Comparison of ENCODE assay signal across 10 cellular contexts in genomic region chr15:46304320-46304719, GRCh38.
A peak's percentile ranks its signal among the peaks of the same experiment; 100 is the strongest.
DNase-seq lines count a peak whose midpoint lies in the region; FAIRE-seq and TF ChIP-seq lines count a peak whose summit lies in the region.
"Had no signal": no experiment of that assay in that cellular context is flagged by ENCODE, and none has a peak within 500 bp of the region (broad histone marks: within the 10 kb centered on the region; RNA-seq: fewer than 3 reads in every experiment).

No MANE protein-coding gene starts in this region.

- DNase-seq in COLO668 (lab: John Stamatoyannopoulos, UW; ENCODE audit: unreplicated experiment) (peak; percentile 2), GM23248 (peak; percentile 10), SHP77 treated with DMSO at 0.1 percent for 48 hours (lab: John Stamatoyannopoulos, UW) (peak; percentile 23), iPS-NIHi11 (ENCODE audit: low spot score) (peak; percentile 47), OCI-M2 (lab: John Stamatoyannopoulos, UW; ENCODE audit: unreplicated experiment) (no peak), GM12892 (ENCODE audit: insufficient read length) (no peak), Kasumi-1 (lab: John Stamatoyannopoulos, UW) (no peak)
- DNase-seq in activated effector memory CD4-positive, alpha-beta T cell treated with Interleukin-2 at 50 U/mL for 16 hours = no peak
- DNase-seq: effector memory CD4-positive, alpha-beta T cell; naive B cell had no signal

- H3K27me3 ChIP-seq in GM23248 (replicated peaks; ENCODE audit: insufficient read depth) = no peaks in the 10 kb centered on the region

- no peak overlapping the region for H3K4me2 ChIP-seq in GM23248 (ENCODE audit: unreplicated experiment)

- 77 to 81% methylated on average over 4 of the region's 4 CpGs for WGBS in GM23248 (ENCODE audit: low coverage in 1 of 2, low lambda C conversion rate in 2 of 2, missing lambda C conversion rate in 2 of 2), 2 experiments

- H2AFZ ChIP-seq in GM23248 = no peak overlapping the region

- FAIRE-seq in GM12892 (lab: Jason Lieb, UNC) = no peak

- H3K9me3 ChIP-seq in GM23248 (ENCODE audit: low read depth) = no peaks in the 10 kb centered on the region

- no peak overlapping the region for H3K4me3 ChIP-seq in GM23248

- no peak overlapping the region for H3K27ac ChIP-seq in GM23248

- no peaks in the 10 kb centered on the region for H3K9me2 ChIP-seq in GM23248 (ENCODE audit: insufficient read depth)

- TF ChIP-seq POLR2A in GM12892 (IDR thresholded peaks at IDR 0.05; ENCODE audit: low read depth, low read length) = no peak

- no peaks in the 10 kb centered on the region for H3K79me2 ChIP-seq in GM23248 (ENCODE audit: insufficient read depth)

- in situ Hi-C loops in GM23248 (cut with MboI) = no loop called here

- no peak overlapping the region for H3K9ac ChIP-seq in GM23248

- no peaks in the 10 kb centered on the region for H3K4me1 ChIP-seq in GM23248 (ENCODE audit: insufficient read depth)

- H3K36me3 ChIP-seq in GM23248 (ENCODE audit: low read depth) = no peaks in the 10 kb centered on the region

- H3F3A ChIP-seq in GM23248 (ENCODE audit: insufficient read depth) = no peaks in the 10 kb centered on the region

- no peaks in the 10 kb centered on the region for H4K20me1 ChIP-seq in GM23248 (ENCODE audit: insufficient read depth)

Comparison
In these comparisons a context has a peak if more than half of its experiments do, and no peak if none do; other contexts are left out.
1. DNase-seq: peak in COLO668 (single experiment), GM23248 (single experiment), SHP77 treated with DMSO at 0.1 percent for 48 hours (single experiment) and iPS-NIHi11 (single experiment); none in activated effector memory CD4-positive, alpha-beta T cell treated with Interleukin-2 at 50 U/mL for 16 hours (single experiment), OCI-M2 (single experiment), GM12892 (single experiment) and Kasumi-1 (0 of 2).